ENCODE assay signal across 8 cellular contexts in genomic region chr18:2656237-2657042, GRCh38. TPM values are rescaled to one million over a fixed set of nuclear protein-coding genes. Genes with fewer than 3 reads are reported as not detected.
DNase-seq lines count a peak whose midpoint lies in the region; ATAC-seq and TF ChIP-seq lines count a peak whose summit lies in the region.

No MANE protein-coding gene starts in this region.

- 0 to 1% (median 1%) methylated on average over 41 to 50 of the region's 50 CpGs for WGBS in psoas muscle, 3 donors

- H3K36me3 ChIP-seq in SK-N-MC (ENCODE audit: insufficient read depth, low read length) (peaks cover 6% of the 10 kb centered on the region; the same call in 1 of the 2 replicates), adipocyte (ENCODE audit: control insufficient read depth, insufficient read depth, low read length, severe bottlenecking) (no peaks in the 10 kb centered on the region), left ventricle myocardium inferior (no peaks in the 10 kb centered on the region), psoas muscle (ENCODE audit: insufficient read depth in 1 of 2, low read depth in 1 of 2) (no peaks in the 10 kb centered on the region)

- TF ChIP-seq CTCF in AG04449 (IDR thresholded peaks at IDR 0.05; ENCODE audit: insufficient read depth, low read length, missing control alignments) (no peak), left ventricle myocardium inferior (IDR thresholded peaks at IDR 0.05; ENCODE audit: borderline replicate concordance) (no peak), psoas muscle (IDR thresholded peaks at IDR 0.05) (no peak)

- CTCF ChIA-PET in AG04449 (lab: Yijun Ruan, JAX), result interaction anchor here (0.8 to 1.4 kb wide), 4 partner anchors 12 to 79 kb away, joined by 3 to 5 read pairs (median 5); no protein-coding TSS in a partner anchor

- POLR2A ChIA-PET in AG04449 (lab: Yijun Ruan, JAX), result no interaction called here

- ATAC-seq in GM18907 (IDR thresholded peaks at IDR 0.05; ENCODE audit: unreplicated experiment) (peak; percentile 16), HG03280 (IDR thresholded peaks at IDR 0.05; ENCODE audit: unreplicated experiment) (peak; percentile 12), psoas muscle (peak; percentile 64 to 78 (median 72)), GM18870 (IDR thresholded peaks at IDR 0.05; ENCODE audit: unreplicated experiment) (no peak)

- peak overlapping the region; percentile 88 for H3K4me3 ChIP-seq in AG04449 (ENCODE audit: low read depth, low read length)
- peak overlapping the region; percentile 91 for H3K4me3 ChIP-seq in SK-N-MC
- peak overlapping the region; percentile 98 for H3K4me3 ChIP-seq in adipocyte (ENCODE audit: low read length)
- H3K4me3 ChIP-seq in left ventricle myocardium inferior, result peak overlapping the region; percentile 93
- peak overlapping the region; percentile 90 for H3K4me3 ChIP-seq in psoas muscle

- peak overlapping the region; percentile 97 for H3K9ac ChIP-seq in SK-N-MC (ENCODE audit: insufficient read length)
- peak overlapping the region; percentile 95 for H3K9ac ChIP-seq in adipocyte (ENCODE audit: low read length)

- H3K27ac ChIP-seq in SK-N-MC (peak overlapping the region; percentile 74; the same call in 1 of the 2 replicates), left ventricle myocardium inferior (replicated peaks) (peak overlapping the region; percentile 95), psoas muscle (peak overlapping the region; percentile 96)

- H3K27me3 ChIP-seq in adipocyte (replicated peaks; ENCODE audit: control insufficient read depth, insufficient read depth, low read length), result no peaks in the 10 kb centered on the region
- no peaks in the 10 kb centered on the region for H3K27me3 ChIP-seq in left ventricle myocardium inferior (ENCODE audit: low read depth)
- H3K27me3 ChIP-seq in psoas muscle (ENCODE audit: insufficient read depth in 3 of 3, low read length in 2 of 3), result no peaks in the 10 kb centered on the region

- H3K4me1 ChIP-seq in adipocyte (ENCODE audit: control insufficient read depth, insufficient read depth, low read length), result peaks cover 19% of the 10 kb centered on the region
- H3K4me1 ChIP-seq in left ventricle myocardium inferior, result peaks cover 55% of the 10 kb centered on the region
- H3K4me1 ChIP-seq in psoas muscle, result peaks cover 22% of the 10 kb centered on the region

- H3K9me3 ChIP-seq in SK-N-MC (ENCODE audit: low read depth, low read length) (no peaks in the 10 kb centered on the region), adipocyte (ENCODE audit: control insufficient read depth, low read length) (no peaks in the 10 kb centered on the region), left ventricle myocardium inferior (replicated peaks) (no peaks in the 10 kb centered on the region), psoas muscle (no peaks in the 10 kb centered on the region)

- intact Hi-C loops in left ventricle myocardium inferior (cut with micrococcal nuclease) (no loop called here), psoas muscle (cut with DNase I) (loop anchor here (5.0 to 10.0 kb wide), 3 partner anchors 84 to 591 kb away; partner anchors contain the start of genes METTL4 (in 1 of the 2), MYL12A (in 1 of the 2) and NDC80 (in 1 of the 2))

- DNase-seq in AG04449 (ENCODE audit: low read depth, low spot score) (no peak), SK-N-MC (ENCODE audit: low read depth, low spot score) (no peak), adipocyte (ENCODE audit: low read depth) (peak; percentile 74), left ventricle myocardium inferior (peak; percentile 56), psoas muscle (peak; percentile 60 to 81)

RNA-seq across cellular contexts. Expression of gene SMCHD1, which starts 0.9 kb away (rescaled TPM):
- total RNA-seq in left ventricle myocardium inferior (26.6 TPM), psoas muscle (10 to 100 TPM; 20.3 to 23.0 (median 21.6) TPM)
- 10 to 100 TPM in 1 of 3 donors, 1 to 10 TPM in 2; 6.2 to 11.6 (median 7.5) TPM for polyA plus RNA-seq in psoas muscle

Comparison
In these comparisons a context has a peak if more than half of its experiments do, and no peak if none do; other contexts are left out.
1. DNase-seq: peak in adipocyte (single experiment), left ventricle myocardium inferior (single experiment) and psoas muscle (2 of 2); none in AG04449 (single experiment) and SK-N-MC (single experiment).
2. Peak in every context shown above with its lines, with median percentiles within 50 percentile points of each other: H3K4me3 ChIP-seq and H3K27ac ChIP-seq.